In genomic region chr7:28354601-28355062, GRCh38 we compare ENCODE assay signal across 1 cellular context.
TF ChIP-seq lines count a peak whose summit lies in the region.

No MANE protein-coding gene starts in this region.

TF ChIP-seq in A549, 52 proteins besides CTCF, POLR2A, EP300 and RAD21 (continued from another document):
- TF ChIP-seq, protein P1, sequence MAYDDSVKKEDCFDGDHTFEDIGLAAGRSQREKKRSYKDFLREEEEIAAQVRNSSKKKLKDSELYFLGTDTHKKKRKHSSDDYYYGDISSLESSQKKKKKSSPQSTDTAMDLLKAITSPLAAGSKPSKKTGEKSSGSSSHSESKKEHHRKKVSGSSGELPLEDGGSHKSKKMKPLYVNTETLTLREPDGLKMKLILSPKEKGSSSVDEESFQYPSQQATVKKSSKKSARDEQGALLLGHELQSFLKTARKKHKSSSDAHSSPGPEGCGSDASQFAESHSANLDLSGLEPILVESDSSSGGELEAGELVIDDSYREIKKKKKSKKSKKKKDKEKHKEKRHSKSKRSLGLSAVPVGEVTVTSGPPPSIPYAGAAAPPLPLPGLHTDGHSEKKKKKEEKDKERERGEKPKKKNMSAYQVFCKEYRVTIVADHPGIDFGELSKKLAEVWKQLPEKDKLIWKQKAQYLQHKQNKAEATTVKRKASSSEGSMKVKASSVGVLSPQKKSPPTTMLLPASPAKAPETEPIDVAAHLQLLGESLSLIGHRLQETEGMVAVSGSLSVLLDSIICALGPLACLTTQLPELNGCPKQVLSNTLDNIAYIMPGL (CRISPR knock-in tag; IDR thresholded peaks at IDR 0.05; ENCODE audit: borderline replicate concordance): no peak
- no peak for TF ChIP-seq ATOH8 (CRISPR knock-in tag; IDR thresholded peaks at IDR 0.05; ENCODE audit: low read depth)
- no peak for TF ChIP-seq ZFP36 (IDR thresholded peaks at IDR 0.05; ENCODE audit: borderline replicate concordance, partially characterized antibody)
- peak; percentile 72 for TF ChIP-seq JUNB (IDR thresholded peaks at IDR 0.05)
- no peak for TF ChIP-seq CHD4 (IDR thresholded peaks at IDR 0.05; ENCODE audit: borderline replicate concordance)
- no peak for TF ChIP-seq NPAS2 (CRISPR knock-in tag; IDR thresholded peaks at IDR 0.05; ENCODE audit: borderline replicate concordance)
- TF ChIP-seq ESRRA (IDR thresholded peaks at IDR 0.05; ENCODE audit: borderline replicate concordance, low read length): no peak
- no peak for TF ChIP-seq ZSCAN20 (CRISPR knock-in tag; IDR thresholded peaks at IDR 0.05)
- TF ChIP-seq HOXA7 (CRISPR knock-in tag; IDR thresholded peaks at IDR 0.05): no peak
- TF ChIP-seq PHF8 (IDR thresholded peaks at IDR 0.05; ENCODE audit: borderline replicate concordance, low read depth): no peak
- TF ChIP-seq ZNF302 (CRISPR knock-in tag; IDR thresholded peaks at IDR 0.05): no peak
- TF ChIP-seq RARB (CRISPR knock-in tag; IDR thresholded peaks at IDR 0.05): no peak
- TF ChIP-seq PBX3 (IDR thresholded peaks at IDR 0.05): no peak
- TF ChIP-seq HES2 (IDR thresholded peaks at IDR 0.05): no peak
- TF ChIP-seq, protein P2, sequence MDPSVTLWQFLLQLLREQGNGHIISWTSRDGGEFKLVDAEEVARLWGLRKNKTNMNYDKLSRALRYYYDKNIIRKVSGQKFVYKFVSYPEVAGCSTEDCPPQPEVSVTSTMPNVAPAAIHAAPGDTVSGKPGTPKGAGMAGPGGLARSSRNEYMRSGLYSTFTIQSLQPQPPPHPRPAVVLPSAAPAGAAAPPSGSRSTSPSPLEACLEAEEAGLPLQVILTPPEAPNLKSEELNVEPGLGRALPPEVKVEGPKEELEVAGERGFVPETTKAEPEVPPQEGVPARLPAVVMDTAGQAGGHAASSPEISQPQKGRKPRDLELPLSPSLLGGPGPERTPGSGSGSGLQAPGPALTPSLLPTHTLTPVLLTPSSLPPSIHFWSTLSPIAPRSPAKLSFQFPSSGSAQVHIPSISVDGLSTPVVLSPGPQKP (IDR thresholded peaks at IDR 0.05; ENCODE audit: low read depth, low read length): no peak
- no peak for TF ChIP-seq SREBF2 (IDR thresholded peaks at IDR 0.05)
- TF ChIP-seq CHD2 (IDR thresholded peaks at IDR 0.05; ENCODE audit: low read length, partially characterized antibody): no peak
- TF ChIP-seq KDM1A (IDR thresholded peaks at IDR 0.05; ENCODE audit: low read depth): no peak
- no peak for TF ChIP-seq HOXB5 (CRISPR knock-in tag; IDR thresholded peaks at IDR 0.05)
- no peak for TF ChIP-seq CBX2 (IDR thresholded peaks at IDR 0.05; ENCODE audit: borderline replicate concordance, low read depth)
- no peak for TF ChIP-seq HOXB13 (CRISPR knock-in tag; IDR thresholded peaks at IDR 0.05; ENCODE audit: low read depth)
- TF ChIP-seq FOSB (CRISPR knock-in tag; IDR thresholded peaks at IDR 0.05): no peak
- no peak for TF ChIP-seq EHF (CRISPR knock-in tag; IDR thresholded peaks at IDR 0.05)
- TF ChIP-seq USF2 (IDR thresholded peaks at IDR 0.05): peak; percentile 45; the same call in 1 of the 2 replicates
- TF ChIP-seq TP53 (CRISPR knock-in tag; IDR thresholded peaks at IDR 0.05): no peak
- no peak for TF ChIP-seq CEBPB (IDR thresholded peaks at IDR 0.05)
- no peak for TF ChIP-seq TFCP2L1 (CRISPR knock-in tag; IDR thresholded peaks at IDR 0.05)
- TF ChIP-seq MAZ (IDR thresholded peaks at IDR 0.05; ENCODE audit: borderline replicate concordance, low read depth, low read length): no peak
- no peak for TF ChIP-seq FOXS1 (CRISPR knock-in tag; IDR thresholded peaks at IDR 0.05)
- TF ChIP-seq, protein P3, sequence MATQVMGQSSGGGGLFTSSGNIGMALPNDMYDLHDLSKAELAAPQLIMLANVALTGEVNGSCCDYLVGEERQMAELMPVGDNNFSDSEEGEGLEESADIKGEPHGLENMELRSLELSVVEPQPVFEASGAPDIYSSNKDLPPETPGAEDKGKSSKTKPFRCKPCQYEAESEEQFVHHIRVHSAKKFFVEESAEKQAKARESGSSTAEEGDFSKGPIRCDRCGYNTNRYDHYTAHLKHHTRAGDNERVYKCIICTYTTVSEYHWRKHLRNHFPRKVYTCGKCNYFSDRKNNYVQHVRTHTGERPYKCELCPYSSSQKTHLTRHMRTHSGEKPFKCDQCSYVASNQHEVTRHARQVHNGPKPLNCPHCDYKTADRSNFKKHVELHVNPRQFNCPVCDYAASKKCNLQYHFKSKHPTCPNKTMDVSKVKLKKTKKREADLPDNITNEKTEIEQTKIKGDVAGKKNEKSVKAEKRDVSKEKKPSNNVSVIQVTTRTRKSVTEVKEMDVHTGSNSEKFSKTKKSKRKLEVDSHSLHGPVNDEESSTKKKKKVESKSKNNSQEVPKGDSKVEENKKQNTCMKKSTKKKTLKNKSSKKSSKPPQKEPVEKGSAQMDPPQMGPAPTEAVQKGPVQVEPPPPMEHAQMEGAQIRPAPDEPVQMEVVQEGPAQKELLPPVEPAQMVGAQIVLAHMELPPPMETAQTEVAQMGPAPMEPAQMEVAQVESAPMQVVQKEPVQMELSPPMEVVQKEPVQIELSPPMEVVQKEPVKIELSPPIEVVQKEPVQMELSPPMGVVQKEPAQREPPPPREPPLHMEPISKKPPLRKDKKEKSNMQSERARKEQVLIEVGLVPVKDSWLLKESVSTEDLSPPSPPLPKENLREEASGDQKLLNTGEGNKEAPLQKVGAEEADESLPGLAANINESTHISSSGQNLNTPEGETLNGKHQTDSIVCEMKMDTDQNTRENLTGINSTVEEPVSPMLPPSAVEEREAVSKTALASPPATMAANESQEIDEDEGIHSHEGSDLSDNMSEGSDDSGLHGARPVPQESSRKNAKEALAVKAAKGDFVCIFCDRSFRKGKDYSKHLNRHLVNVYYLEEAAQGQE (IDR thresholded peaks at IDR 0.05): no peak
- TF ChIP-seq FOSL2 (IDR thresholded peaks at IDR 0.05): peak; percentile 50; the same call in 1 of the 2 replicates
- TF ChIP-seq FOSL2 (CRISPR knock-in tag; IDR thresholded peaks at IDR 0.05): peak; percentile 66
- TF ChIP-seq RCOR1 (IDR thresholded peaks at IDR 0.05; ENCODE audit: low read depth, low read length): no peak
- no peak for TF ChIP-seq MAFK (IDR thresholded peaks at IDR 0.05; ENCODE audit: partially characterized antibody)
- TF ChIP-seq BCL3 (IDR thresholded peaks at IDR 0.05): no peak
- no peak for TF ChIP-seq RFX5 (IDR thresholded peaks at IDR 0.05)
